In the genomic region with DNA sequence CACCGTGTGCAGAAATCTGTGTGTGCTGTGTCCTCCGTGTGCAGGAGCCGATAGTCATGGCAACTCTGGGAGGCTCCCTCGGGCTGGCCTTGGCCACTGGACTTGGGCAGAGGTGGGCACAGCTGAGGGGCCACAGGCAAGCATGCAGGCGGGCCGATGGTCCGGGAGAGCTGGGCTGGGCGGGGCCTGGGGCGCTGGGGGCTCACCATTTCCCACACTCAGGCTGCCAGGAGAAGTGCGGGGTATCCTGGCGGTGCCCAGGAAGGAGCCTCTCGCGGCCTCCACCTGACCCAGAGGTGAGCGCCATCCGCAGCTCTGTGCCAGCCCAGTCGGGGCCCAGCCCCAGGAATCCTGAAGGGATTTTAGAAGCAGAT, we compare ENCODE assay signal across 14 cellular contexts. TPM values are rescaled to one million over a fixed set of nuclear protein-coding genes. Genes with fewer than 3 reads are reported as not detected.
A peak's percentile ranks its signal among the peaks of the same experiment; 100 is the strongest.
DNase-seq lines count a peak whose midpoint lies in the region; ATAC-seq, FAIRE-seq and TF ChIP-seq lines count a peak whose summit lies in the region.
"Had no signal": no experiment of that assay in that cellular context is flagged by ENCODE, and none has a peak within 500 bp of the region (broad histone marks: within the 10 kb centered on the region; RNA-seq: fewer than 3 reads in every experiment).

No MANE protein-coding gene starts in this region.

- H3K9me3 ChIP-seq in heart right ventricle (no peaks in the 10 kb centered on the region), endodermal cell (ENCODE audit: control insufficient read depth, low read length) (no peaks in the 10 kb centered on the region), pancreas (no peaks in the 10 kb centered on the region), vagina (no peaks in the 10 kb centered on the region)

- DNase-seq in heart right ventricle (no peak), Right ventricle myocardium superior (no peak), endodermal cell (no peak), pancreas (no peak), vagina (ENCODE audit: extremely low spot score in 2 of 2) (no peak), D341Med (ENCODE audit: low spot score) (no peak), osteocyte (ENCODE audit: extremely low spot score, unreplicated experiment) (no peak)
- DNase-seq: activated CD8-positive, alpha-beta memory T cell treated with anti-CD3 and anti-CD28 coated beads, Interleukin-2, amount 50 U/mL, for 4 hours; activated naive CD4-positive, alpha-beta T cell treated with anti-CD3 and anti-CD28 coated beads, Interleukin-2, amount 10 ng/mL, durations not matched to agents 7 days and 5 days; NCI-H2171; stimulated activated CD4-positive, alpha-beta T cell treated with anti-CD3 and anti-CD28 coated beads, Interleukin-4, amount 100 ng/mL, for 1 hour; stimulated activated naive B cell treated with anti-CD40 and anti-IgM and Interleukin-4, amounts not matched to agents 10 μg/mL and 1 μg/mL and 100 μg/mL, for 72 hours had no signal

- H3K9ac ChIP-seq in endodermal cell (ENCODE audit: extremely low read depth, low read length, poor library complexity, severe bottlenecking): no peak overlapping the region

- peak overlapping the region in 9 of 10 donors; percentile 19 to 99 (median 93) for H3K27ac ChIP-seq in heart right ventricle
- peak overlapping the region; percentile 73 for H3K27ac ChIP-seq in endodermal cell (ENCODE audit: low read depth, low read length)
- H3K27ac ChIP-seq in pancreas: peak overlapping the region; percentile 57 to 88 (median 68)
- H3K27ac ChIP-seq in vagina: peak overlapping the region; percentile 79

- no peaks in the 10 kb centered on the region for H3K36me3 ChIP-seq in heart right ventricle
- H3K36me3 ChIP-seq in endodermal cell (ENCODE audit: control insufficient read depth, insufficient read depth, low read length): no peaks in the 10 kb centered on the region
- no peaks in the 10 kb centered on the region for H3K36me3 ChIP-seq in pancreas
- H3K36me3 ChIP-seq in vagina: no peaks in the 10 kb centered on the region

- no peak for FAIRE-seq in pancreas (lab: Jason Lieb, UNC)

- WGBS in heart right ventricle, 2 donors: 74 to 80% methylated on average over 16 of the region's 16 CpGs
- 78 to 88% methylated on average over 9 to 16 of the region's 16 CpGs for WGBS in endodermal cell (ENCODE audit: insufficient coverage in 1 of 2, insufficient read length in 1 of 2), 2 experiments
- WGBS in pancreas, 2 donors: 74 to 83% methylated on average over 14 to 16 of the region's 16 CpGs

- H3K4me1 ChIP-seq in heart right ventricle: peaks cover 60 to 79% (median 78%) of the 10 kb centered on the region in 9 donors
- peaks cover 3% of the 10 kb centered on the region for H3K4me1 ChIP-seq in endodermal cell (ENCODE audit: control insufficient read depth, insufficient read depth, low read length)
- peaks cover 40 to 59% (median 48%) of the 10 kb centered on the region in 3 donors for H3K4me1 ChIP-seq in pancreas
- H3K4me1 ChIP-seq in vagina: peaks cover 71% of the 10 kb centered on the region

- H3K4me3 Mint-ChIP-seq in endodermal cell (no peak overlapping the region), osteocyte (ENCODE audit: unreplicated experiment) (no peak overlapping the region)
- H3K4me3 Mint-ChIP-seq: activated naive CD4-positive, alpha-beta T cell treated with anti-CD3 and anti-CD28 coated beads, Interleukin-2, amount 10 ng/mL, durations not matched to agents 7 days and 5 days; H9; stimulated activated naive B cell treated with anti-CD40 and anti-IgM and Interleukin-4, amounts not matched to agents 10 μg/mL and 1 μg/mL and 100 μg/mL, for 72 hours had no signal

- H3K4me1 Mint-ChIP-seq in endodermal cell (peaks cover 2% of the 10 kb centered on the region), osteocyte (ENCODE audit: unreplicated experiment) (peaks cover 56% of the 10 kb centered on the region)

- H3K27me3 Mint-ChIP-seq in endodermal cell (ENCODE audit: insufficient read depth) (no peaks in the 10 kb centered on the region), osteocyte (ENCODE audit: unreplicated experiment) (no peaks in the 10 kb centered on the region)

- no peaks in the 10 kb centered on the region for H3K36me3 Mint-ChIP-seq in endodermal cell (ENCODE audit: low read depth)
- no peaks in the 10 kb centered on the region for H3K36me3 Mint-ChIP-seq in osteocyte (ENCODE audit: unreplicated experiment)
- H3K36me3 Mint-ChIP-seq: activated naive CD4-positive, alpha-beta T cell treated with anti-CD3 and anti-CD28 coated beads, Interleukin-2, amount 10 ng/mL, durations not matched to agents 7 days and 5 days; stimulated activated naive B cell treated with anti-CD40 and anti-IgM and Interleukin-4, amounts not matched to agents 10 μg/mL and 1 μg/mL and 100 μg/mL, for 72 hours had no signal

- H3K27me3 ChIP-seq in heart right ventricle: peaks cover 0 to 22% (median 0%) of the 10 kb centered on the region in 7 donors
- H3K27me3 ChIP-seq in endodermal cell (ENCODE audit: control insufficient read depth, insufficient read depth, low read length, poor library complexity, severe bottlenecking): no peaks in the 10 kb centered on the region
- H3K27me3 ChIP-seq in pancreas: no peaks in the 10 kb centered on the region
- no peaks in the 10 kb centered on the region for H3K27me3 ChIP-seq in vagina

- intact Hi-C loops in heart right ventricle (cut with DNase I): loop anchor here in 2 of 10 donors (5.0 to 10.0 kb wide), 2 partner anchors 51 to 59 kb away; no protein-coding TSS in a partner anchor
- intact Hi-C loops in Right ventricle myocardium superior (cut with DNase I): no loop called here
- intact Hi-C loops in pancreas (cut with DNase I): no loop called here
- intact Hi-C loops in vagina (cut with DNase I): loop anchor here (2.0 kb wide), 1 partner anchor 19 kb away; no protein-coding TSS in a partner anchor

- H3K27ac Mint-ChIP-seq in endodermal cell: no peak overlapping the region
- H3K27ac Mint-ChIP-seq in osteocyte (ENCODE audit: unreplicated experiment): no peak overlapping the region
- H3K27ac Mint-ChIP-seq: activated naive CD4-positive, alpha-beta T cell treated with anti-CD3 and anti-CD28 coated beads, Interleukin-2, amount 10 ng/mL, durations not matched to agents 7 days and 5 days; H9; stimulated activated naive B cell treated with anti-CD40 and anti-IgM and Interleukin-4, amounts not matched to agents 10 μg/mL and 1 μg/mL and 100 μg/mL, for 72 hours had no signal

- H3K9me3 Mint-ChIP-seq in endodermal cell (no peaks in the 10 kb centered on the region), osteocyte (ENCODE audit: unreplicated experiment) (no peaks in the 10 kb centered on the region)
- H3K9me3 Mint-ChIP-seq: activated naive CD4-positive, alpha-beta T cell treated with anti-CD3 and anti-CD28 coated beads, Interleukin-2, amount 10 ng/mL, durations not matched to agents 7 days and 5 days; H9; stimulated activated naive B cell treated with anti-CD40 and anti-IgM and Interleukin-4, amounts not matched to agents 10 μg/mL and 1 μg/mL and 100 μg/mL, for 72 hours had no signal

- no peak for TF ChIP-seq POLR2A in vagina (IDR thresholded peaks at IDR 0.05)

- no peak for ATAC-seq in heart right ventricle
- ATAC-seq in Right ventricle myocardium superior (ENCODE audit: poor library complexity): no peak
- no peak for ATAC-seq in pancreas
- ATAC-seq in GM19455 (IDR thresholded peaks at IDR 0.05; ENCODE audit: unreplicated experiment): no peak
- ATAC-seq: stimulated activated naive B cell treated with anti-CD40 and anti-IgM and Interleukin-4, amounts not matched to agents 10 μg/mL and 1 μg/mL and 100 μg/mL, for 72 hours had no signal

- H3K4me3 ChIP-seq in heart right ventricle (no peak overlapping the region), endodermal cell (ENCODE audit: low read length) (no peak overlapping the region), pancreas (no peak overlapping the region), vagina (peak overlapping the region in 1 of 2 donors; percentile 38)

- TF ChIP-seq CTCF in heart right ventricle (IDR thresholded peaks at IDR 0.05) (no peak), endodermal cell (conservative IDR thresholded peaks at IDR 0.05) (no peak), pancreas (IDR thresholded peaks at IDR 0.05) (no peak), vagina (IDR thresholded peaks at IDR 0.05) (no peak), osteocyte (IDR thresholded peaks at IDR 0.05) (no peak)

RNA-seq across cellular contexts. Expression of a gene that starts 28.4 kb away (rescaled TPM):
- total RNA-seq in heart right ventricle (10 to 100 TPM in 2 of 10 donors, 1 to 10 TPM in 8; 6.3 to 11.1 (median 9.2) TPM), Right ventricle myocardium superior (8.0 TPM), endodermal cell (10 to 100 TPM; 63.9 to 78.1 TPM), pancreas (10 to 100 TPM in 2 of 6 donors, 1 to 10 TPM in 4; 8.0 to 11.5 (median 9.6) TPM), vagina (9.1 TPM), osteocyte (55.7 and 57.0 TPM in 2 replicates)
- polyA plus RNA-seq in heart right ventricle (10 to 100 TPM in 1 of 2 donors, 1 to 10 TPM in 1; 4.8 to 13.1 TPM), pancreas (10 to 100 TPM; 11.4 to 24.1 TPM)
- 40.3 TPM for polyA plus RNA-seq in endodermal cell (2013, experiment 1 of 2)
- 37.2 TPM for polyA plus RNA-seq in endodermal cell (2013, experiment 2 of 2)
